18 cellular contexts compared by ENCODE assay signal in the genomic region with DNA sequence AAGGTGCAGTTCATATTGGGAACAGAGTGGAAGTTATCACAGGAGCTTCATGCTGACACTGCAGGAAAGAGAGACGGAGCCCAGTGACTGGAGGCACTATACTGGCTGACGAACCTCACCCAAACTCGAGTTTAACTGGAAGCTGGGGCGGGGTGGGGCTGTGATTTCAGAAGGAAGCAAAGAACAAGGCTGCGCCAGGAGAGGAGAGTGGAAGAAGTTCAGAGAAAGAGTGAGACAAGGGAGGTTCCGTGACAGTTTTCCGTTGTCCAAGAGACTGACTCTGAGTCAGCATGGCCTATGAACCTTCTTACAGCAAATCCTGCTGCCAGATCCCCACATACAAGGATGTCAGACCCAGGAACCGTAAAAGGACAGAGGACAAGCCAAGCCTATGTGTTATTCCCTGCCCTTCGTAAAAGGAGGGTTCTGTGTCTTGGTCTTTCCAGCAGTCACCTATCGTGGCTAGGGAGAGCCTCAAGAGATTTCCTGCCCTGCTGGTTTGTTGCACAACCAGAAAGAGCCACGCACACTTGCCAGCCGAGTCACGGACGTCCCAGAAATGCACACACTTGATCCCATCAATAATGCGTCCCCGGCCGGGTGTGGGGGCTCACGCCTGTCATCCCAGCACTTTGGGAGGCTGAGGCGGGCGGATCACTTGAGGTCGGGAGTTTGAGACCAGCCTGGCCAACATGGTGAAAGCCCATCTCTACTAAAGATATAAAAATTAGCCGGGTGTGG. TPM values are rescaled to one million over a fixed set of nuclear protein-coding genes. Genes with fewer than 3 reads are reported as not detected.
DNase-seq lines count a peak whose midpoint lies in the region; ATAC-seq and TF ChIP-seq lines count a peak whose summit lies in the region.
"Had no signal": no experiment of that assay in that cellular context is flagged by ENCODE, and none has a peak within 500 bp of the region (broad histone marks: within the 10 kb centered on the region; RNA-seq: fewer than 3 reads in every experiment).

No MANE protein-coding gene starts in this region.

- no peak for TF ChIP-seq POLR2A in lower leg skin (IDR thresholded peaks at IDR 0.05)

- H3K4me1 Mint-ChIP-seq in stimulated activated naive B cell treated with anti-CD40 and anti-IgM and Interleukin-4, amounts not matched to agents 10 μg/mL and 1 μg/mL and 100 μg/mL, for 72 hours, result peaks cover 51 to 85% of the 10 kb centered on the region in 2 donors

- H3K27ac Mint-ChIP-seq in stimulated activated naive B cell treated with anti-CD40 and anti-IgM and Interleukin-4, amounts not matched to agents 10 μg/mL and 1 μg/mL and 100 μg/mL, for 72 hours, result peak overlapping the region; percentile 80
- H3K27ac Mint-ChIP-seq: activated CD4-positive, alpha-beta T cell treated with anti-CD3 and anti-CD28 coated beads, Interleukin-2, amount 10 ng/mL, durations not matched to agents 24 days and 14 days; CD4-positive, alpha-beta T cell had no signal

- WGBS in lower leg skin, 2 donors, result 53 to 57% methylated on average over 22 of the region's 22 CpGs

- ATAC-seq in stimulated activated naive B cell treated with anti-CD40 and anti-IgM and Interleukin-4, amounts not matched to agents 10 μg/mL and 1 μg/mL and 100 μg/mL, for 72 hours (replicated peaks), result no peak
- ATAC-seq in HG03469 (IDR thresholded peaks at IDR 0.05; ENCODE audit: unreplicated experiment) (no peak), HG02870 (IDR thresholded peaks at IDR 0.05; ENCODE audit: unreplicated experiment) (no peak)

- peak; percentile 53 for DNase-seq in choroid plexus epithelial cell (ENCODE audit: low read depth)
- DNase-seq in lower leg skin (ENCODE audit: low spot score in 2 of 2), result peak; percentile 82 to 91
- no peak for DNase-seq in stimulated activated naive B cell treated with anti-CD40 and anti-IgM and Interleukin-4, amounts not matched to agents 10 μg/mL and 1 μg/mL and 100 μg/mL, for 72 hours
- no peak for DNase-seq in PC-9
- no peak for DNase-seq in activated CD4-positive, CD25-positive, alpha-beta regulatory T cell (lab: John Stamatoyannopoulos, UW)
- DNase-seq: activated CD4-positive, alpha-beta T cell treated with anti-CD3 and anti-CD28 coated beads, Interleukin-2, amount 10 ng/mL, durations not matched to agents 24 days and 14 days; activated T-cell treated with anti-CD3 and anti-CD28 coated beads, Interleukin-2, amount 50 U/mL, for 48 hours; CD4-positive, alpha-beta T cell; mesendoderm; NCI-H1105 treated with DMSO at 0.1 percent for 48 hours; NCI-H446 treated with DMSO at 0.1 percent for 48 hours; RPMI8226; stimulated activated CD4-positive, alpha-beta T cell treated with anti-CD3 and anti-CD28 coated beads, Interleukin-2, amount 100 ng/mL, for 24 hours; T-helper 2 cell had no signal

- intact Hi-C loops in lower leg skin (cut with DNase I; ENCODE audit: low total_unique reads), result no loop called here
- intact Hi-C loops in PC-9 (cut with micrococcal nuclease; ENCODE audit: unreplicated experiment), result no loop called here

- TF ChIP-seq CTCF in HEK293 (tag by site-specific recombination; IDR thresholded peaks at IDR 0.05) (no peak), choroid plexus epithelial cell (conservative IDR thresholded peaks at IDR 0.05; ENCODE audit: low read depth, low read length) (no peak), lower leg skin (IDR thresholded peaks at IDR 0.05) (no peak), PC-9 (conservative IDR thresholded peaks at IDR 0.05) (no peak)

- CTCF ChIA-PET in HEK293 (lab: Yijun Ruan, JAX), result interaction anchor here (0.6 to 2.8 kb wide), 3 partner anchors 17 to 32 kb away, joined by 3 to 10 read pairs (median 4); no protein-coding TSS in a partner anchor
- CTCF ChIA-PET in PC-9 (lab: Charles Lee), result no interaction called here

- BruUV-seq in PC-9 (replicated peaks; lab: Mats Ljungman, UMichigan), result no TSS peak

- no peak overlapping the region for H3K4me3 ChIP-seq in HEK293 (ENCODE audit: low read depth, low read length)
- no peak overlapping the region for H3K4me3 ChIP-seq in choroid plexus epithelial cell (ENCODE audit: low read depth, low read length)
- no peak overlapping the region for H3K4me3 ChIP-seq in lower leg skin (ENCODE audit: low read depth, poor library complexity, severe bottlenecking)
- H3K4me3 ChIP-seq in PC-9, result no peak overlapping the region
- H3K4me3 ChIP-seq: ascending aorta had no signal

- H3K4me3 Mint-ChIP-seq in stimulated activated naive B cell treated with anti-CD40 and anti-IgM and Interleukin-4, amounts not matched to agents 10 μg/mL and 1 μg/mL and 100 μg/mL, for 72 hours, result peak overlapping the region in 1 of 2 donors; percentile 16
- H3K4me3 Mint-ChIP-seq: activated CD4-positive, alpha-beta T cell treated with anti-CD3 and anti-CD28 coated beads, Interleukin-2, amount 10 ng/mL, durations not matched to agents 24 days and 14 days; CD4-positive, alpha-beta T cell had no signal

- H3K36me3 ChIP-seq in HEK293 (ENCODE audit: control insufficient read depth in 2 of 2, insufficient read depth in 1 of 2, low read length in 2 of 2) (peaks cover 10 to 61% of the 10 kb centered on the region in 2 experiments; a peak in 2 of 3 replicates), PC-9 (ENCODE audit: low read depth) (peaks cover 17% of the 10 kb centered on the region; the same call in 1 of the 2 replicates)

- H3K9me2 ChIP-seq in PC-9 (ENCODE audit: insufficient read depth), result no peaks in the 10 kb centered on the region

- H3K4me1 ChIP-seq in HEK293 (ENCODE audit: control insufficient read depth, insufficient read depth, low read length) (peaks cover 6% of the 10 kb centered on the region), PC-9 (replicated peaks; ENCODE audit: insufficient read depth) (peaks cover 10% of the 10 kb centered on the region; the same call in 1 of the 2 replicates)

- H3F3A ChIP-seq in PC-9 (ENCODE audit: insufficient read depth, low read depth), result peaks cover 23% of the 10 kb centered on the region

- no peaks in the 10 kb centered on the region for H3K9me3 Mint-ChIP-seq in stimulated activated naive B cell treated with anti-CD40 and anti-IgM and Interleukin-4, amounts not matched to agents 10 μg/mL and 1 μg/mL and 100 μg/mL, for 72 hours
- H3K9me3 Mint-ChIP-seq: activated CD4-positive, alpha-beta T cell treated with anti-CD3 and anti-CD28 coated beads, Interleukin-2, amount 10 ng/mL, durations not matched to agents 24 days and 14 days; CD4-positive, alpha-beta T cell had no signal

- no peak overlapping the region for H3K4me2 ChIP-seq in PC-9

- H3K79me2 ChIP-seq in PC-9 (ENCODE audit: low read depth), result peaks cover 55% of the 10 kb centered on the region

- no peaks in the 10 kb centered on the region for H3K27me3 ChIP-seq in PC-9 (ENCODE audit: insufficient read depth, low read depth)
- H3K27me3 ChIP-seq: ascending aorta had no signal

- POLR2A ChIA-PET in HEK293 (lab: Yijun Ruan, JAX), result no interaction called here
- POLR2A ChIA-PET in PC-9 (lab: Charles Lee; ENCODE audit: unreplicated experiment), result no interaction called here

- peaks cover 65% of the 10 kb centered on the region for H4K20me1 ChIP-seq in PC-9 (ENCODE audit: insufficient read depth)

- peaks cover 27 to 39% of the 10 kb centered on the region in 2 donors for H3K36me3 Mint-ChIP-seq in stimulated activated naive B cell treated with anti-CD40 and anti-IgM and Interleukin-4, amounts not matched to agents 10 μg/mL and 1 μg/mL and 100 μg/mL, for 72 hours

- no peak overlapping the region for H2AFZ ChIP-seq in PC-9

- H3K9me3 ChIP-seq in HEK293 (ENCODE audit: control insufficient read depth, insufficient read depth, low read depth, low read length) (no peaks in the 10 kb centered on the region), PC-9 (ENCODE audit: insufficient read depth, low read depth) (no peaks in the 10 kb centered on the region)
- H3K9me3 ChIP-seq: ascending aorta had no signal

- no peaks in the 10 kb centered on the region for H3K27me3 Mint-ChIP-seq in stimulated activated naive B cell treated with anti-CD40 and anti-IgM and Interleukin-4, amounts not matched to agents 10 μg/mL and 1 μg/mL and 100 μg/mL, for 72 hours
- H3K27me3 Mint-ChIP-seq: activated CD4-positive, alpha-beta T cell treated with anti-CD3 and anti-CD28 coated beads, Interleukin-2, amount 10 ng/mL, durations not matched to agents 24 days and 14 days; CD4-positive, alpha-beta T cell had no signal

- H3K27ac ChIP-seq in HEK293 (ENCODE audit: extremely low read depth, low read depth, low read length), result peak overlapping the region; percentile 28; the same call in 1 of the 2 replicates
- no peak overlapping the region for H3K27ac ChIP-seq in PC-9

TF ChIP-seq in HEK293, 187 proteins besides CTCF, POLR2A, EP300 and RAD21:
- TF ChIP-seq ZNF133 (tag by site-specific recombination; IDR thresholded peaks at IDR 0.05), result no peak
- TF ChIP-seq ZNF266 (tag by site-specific recombination; IDR thresholded peaks at IDR 0.05; ENCODE audit: low read depth), result no peak
- no peak for TF ChIP-seq ZSCAN30 (tag by site-specific recombination; IDR thresholded peaks at IDR 0.05)
- no peak for TF ChIP-seq SETDB1 (IDR thresholded peaks at IDR 0.05; ENCODE audit: insufficient read length, low read length)
- TF ChIP-seq ZBTB8A (tag by site-specific recombination; IDR thresholded peaks at IDR 0.05), result no peak
- TF ChIP-seq ZNF776 (tag by site-specific recombination; IDR thresholded peaks at IDR 0.05; ENCODE audit: borderline replicate concordance), result no peak
- TF ChIP-seq ZNF660 (tag by site-specific recombination; IDR thresholded peaks at IDR 0.05), result no peak
- no peak for TF ChIP-seq SALL2 (tag by site-specific recombination; IDR thresholded peaks at IDR 0.05; ENCODE audit: borderline replicate concordance)

RNA-seq across cellular contexts. Expression of a gene that starts 5.1 kb away (rescaled TPM):
- total RNA-seq in lower leg skin (10 to 100 TPM; 45.0 to 53.1 (median 45.2) TPM), PC-9 (2021) (80.3 and 87.4 TPM in 2 replicates)

RNA-seq across cellular contexts. Expression of a gene that starts 41.1 kb away (rescaled TPM):
- total RNA-seq in lower leg skin, result 100 to 1,000 TPM; 101 to 172 (median 134) TPM
- total RNA-seq in PC-9 (2021), result 41.9 and 42.9 TPM in 2 replicates

Comparison
In these comparisons a context has a peak if more than half of its experiments do, and no peak if none do; other contexts are left out.
1. DNase-seq: peak in choroid plexus epithelial cell (single experiment) and lower leg skin (2 of 2); none in stimulated activated naive B cell treated with anti-CD40 and anti-IgM and Interleukin-4, amounts not matched to agents 10 μg/mL and 1 μg/mL and 100 μg/mL, for 72 hours (single experiment), PC-9 (0 of 2) and activated CD4-positive, CD25-positive, alpha-beta regulatory T cell (0 of 4).